16 cellular contexts compared by ENCODE assay signal in the genomic region with DNA sequence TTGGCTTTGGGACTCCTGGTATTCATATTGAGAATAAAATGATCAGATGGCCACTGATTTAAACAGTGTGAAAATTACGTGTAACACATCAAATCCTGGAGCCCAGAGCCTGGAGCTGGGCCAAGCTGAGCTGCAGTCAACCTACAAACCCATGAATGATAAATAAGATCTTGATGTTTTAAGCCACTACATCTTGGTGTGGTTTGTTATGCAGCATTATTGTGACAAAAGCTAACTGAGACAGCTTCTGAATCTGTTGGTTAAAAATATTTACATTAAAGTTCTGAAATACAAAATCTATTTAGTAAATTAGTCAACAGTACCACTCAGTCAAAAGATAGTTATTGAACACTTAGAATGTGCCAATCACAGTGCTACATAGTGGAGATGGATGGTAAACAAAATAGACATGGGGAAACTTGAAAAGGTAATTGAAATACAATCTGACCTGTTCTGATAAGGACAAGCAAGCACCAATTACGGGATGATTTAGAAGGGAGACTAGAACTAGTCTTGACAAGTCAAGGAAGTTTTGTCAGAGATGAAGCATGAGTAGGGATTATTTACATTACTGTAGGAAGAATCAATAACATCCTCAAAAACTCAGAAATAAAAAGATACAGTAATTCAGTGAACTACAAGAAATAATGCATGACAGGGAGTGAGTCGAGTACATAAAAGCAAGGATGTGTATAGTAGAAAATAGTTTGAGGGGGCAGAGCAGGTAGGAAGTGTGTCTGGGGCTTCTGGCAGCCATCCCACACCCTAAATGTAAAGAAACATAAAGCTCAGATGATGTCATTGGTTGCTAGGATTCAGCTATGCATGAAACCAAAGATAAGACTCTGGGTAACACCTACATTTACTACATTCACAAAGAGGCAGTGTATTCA.
DNase-seq lines count a peak whose midpoint lies in the region; ATAC-seq and TF ChIP-seq lines count a peak whose summit lies in the region.
"Had no signal": no experiment of that assay in that cellular context is flagged by ENCODE, and none has a peak within 500 bp of the region (broad histone marks: within the 10 kb centered on the region; RNA-seq: fewer than 3 reads in every experiment).

No MANE protein-coding gene starts in this region.

- no peak for TF ChIP-seq CTCF in GM13976 (IDR thresholded peaks at IDR 0.05; ENCODE audit: borderline replicate concordance, control extremely low read depth, extremely low read depth, insufficient read depth, missing control alignments)
- TF ChIP-seq CTCF in hepatocyte (IDR thresholded peaks at IDR 0.05; ENCODE audit: poor library complexity), result no peak

- H3K9me2 ChIP-seq in hepatocyte (replicated peaks; ENCODE audit: insufficient read depth), result no peaks in the 10 kb centered on the region

- no peaks in the 10 kb centered on the region for H3K27me3 ChIP-seq in hepatocyte
- H3K27me3 ChIP-seq: adrenal gland, BLaER1, right atrium auricular region had no signal

- H2AFZ ChIP-seq in hepatocyte, result no peak overlapping the region

- H3K79me2 ChIP-seq in hepatocyte, result no peaks in the 10 kb centered on the region

- H3K4me2 ChIP-seq in hepatocyte, result no peak overlapping the region
- H3K4me2 ChIP-seq: BLaER1 had no signal

- peak; percentile 20 for DNase-seq in GM13976 (ENCODE audit: low spot score)
- DNase-seq in NCI-H748 (lab: John Stamatoyannopoulos, UW; ENCODE audit: unreplicated experiment), result peak; percentile 91
- peak; percentile 73 for DNase-seq in hepatocyte (ENCODE audit: low spot score)
- DNase-seq in activated CD8-positive, alpha-beta memory T cell treated with anti-CD3 and anti-CD28 coated beads for 24 hours, result no peak
- no peak for DNase-seq in SW 1271 (lab: John Stamatoyannopoulos, UW)
- DNase-seq in kidney tubule cell (ENCODE audit: low spot score), result no peak
- DNase-seq: activated CD4-positive, alpha-beta T cell treated with anti-CD3 and anti-CD28 coated beads, Interleukin-2, amount 50 U/mL, for 1 hour; adrenal gland; hippocampal formation; nephron progenitor cell; stimulated activated CD4-positive, alpha-beta T cell treated with anti-CD3 and anti-CD28 coated beads, Interleukin-4, amount 100 ng/mL, for 24 hours had no signal

- ATAC-seq in HG02938 (IDR thresholded peaks at IDR 0.05; ENCODE audit: unreplicated experiment) (peak; percentile 58), HG03439 (IDR thresholded peaks at IDR 0.05; ENCODE audit: unreplicated experiment) (no peak)

- no peaks in the 10 kb centered on the region for H4K20me1 ChIP-seq in hepatocyte (ENCODE audit: insufficient read depth, poor library complexity, severe bottlenecking)
- H4K20me1 ChIP-seq: BLaER1 had no signal

- H3K27ac ChIP-seq in hepatocyte, result peak overlapping the region; percentile 69
- H3K27ac ChIP-seq: adrenal gland, BLaER1, coronary artery, right atrium auricular region had no signal

- no peak overlapping the region for H3K4me3 ChIP-seq in hepatocyte
- H3K4me3 ChIP-seq: adrenal gland, BLaER1, coronary artery, right atrium auricular region had no signal

- no peaks in the 10 kb centered on the region for H3K4me1 ChIP-seq in hepatocyte (ENCODE audit: insufficient read depth)
- H3K4me1 ChIP-seq: adrenal gland, BLaER1, right atrium auricular region had no signal

- H3K36me3 ChIP-seq in hepatocyte (replicated peaks; ENCODE audit: insufficient read depth, low read depth), result no peaks in the 10 kb centered on the region
- H3K36me3 ChIP-seq: adrenal gland, BLaER1, right atrium auricular region had no signal

- H3K9me3 ChIP-seq in hepatocyte (ENCODE audit: low read depth), result no peaks in the 10 kb centered on the region
- H3K9me3 ChIP-seq: adrenal gland, BLaER1, right atrium auricular region had no signal

- WGBS in hepatocyte (ENCODE audit: low lambda C conversion rate, missing lambda C conversion rate), result 65% methylated on average over 3 of the region's 3 CpGs

- in situ Hi-C loops in GM13976 (cut with MboI; ENCODE audit: low sequenced_read_pairs, unreplicated experiment), result no loop called here

Comparison
In these comparisons a context has a peak if more than half of its experiments do, and no peak if none do; other contexts are left out.
1. DNase-seq: peak in GM13976 (single experiment), NCI-H748 (single experiment) and hepatocyte (single experiment); none in activated CD8-positive, alpha-beta memory T cell treated with anti-CD3 and anti-CD28 coated beads for 24 hours (single experiment), SW 1271 (0 of 2) and kidney tubule cell (single experiment).